Comparison of ENCODE assay signal across 26 cellular contexts in the genomic region with DNA sequence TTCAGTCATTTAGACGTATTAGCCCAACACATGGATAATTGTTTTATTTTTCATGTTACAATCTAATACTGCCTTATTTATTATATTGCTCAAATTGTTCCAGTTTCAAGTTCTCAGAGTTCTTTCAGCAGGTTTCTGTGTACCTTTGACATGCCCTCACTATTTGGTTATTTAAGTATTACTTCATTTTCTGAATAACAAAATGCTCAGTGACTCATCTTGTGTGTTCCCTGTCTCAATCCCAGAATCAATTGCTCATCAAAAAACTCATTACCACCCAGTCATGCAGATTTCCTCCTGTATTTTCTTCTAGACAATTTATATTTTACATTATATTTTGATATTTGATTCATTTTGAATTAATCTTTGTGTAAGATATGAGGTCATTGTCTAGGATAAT.
DNase-seq lines count a peak whose midpoint lies in the region; FAIRE-seq and TF ChIP-seq lines count a peak whose summit lies in the region.
"Had no signal": no experiment of that assay in that cellular context is flagged by ENCODE, and none has a peak within 500 bp of the region (broad histone marks: within the 10 kb centered on the region; RNA-seq: fewer than 3 reads in every experiment).

No MANE protein-coding gene starts in this region.

- TF ChIP-seq POLR2A in uterus (IDR thresholded peaks at IDR 0.05), result no peak

- H3K4me3 ChIP-seq in astrocyte of the cerebellum (ENCODE audit: low read depth, low read length), result no peak overlapping the region
- H3K4me3 ChIP-seq in fibroblast of pulmonary artery (replicated peaks; ENCODE audit: low read depth, low read length), result no peak overlapping the region
- H3K4me3 ChIP-seq in uterus, result no peak overlapping the region
- H3K4me3 ChIP-seq: cardiac muscle cell, MG63, tibial artery had no signal

- H3K4me1 ChIP-seq in uterus, result no peaks in the 10 kb centered on the region
- H3K4me1 ChIP-seq: tibial artery had no signal

- H3K27ac ChIP-seq in uterus, result no peak overlapping the region
- H3K27ac ChIP-seq: 22Rv1, cardiac muscle cell, HL-60, tibial artery, VCaP had no signal

- H3K27me3 ChIP-seq in uterus, result no peaks in the 10 kb centered on the region
- H3K27me3 ChIP-seq: cardiac muscle cell, MG63, tibial artery had no signal

- no peaks in the 10 kb centered on the region for H3K9me3 ChIP-seq in uterus
- H3K9me3 ChIP-seq: MG63, tibial artery had no signal

- intact Hi-C loops in uterus (cut with DNase I; ENCODE audit: low total_unique reads), result no loop called here

- no peak for FAIRE-seq in urothelium cell line (lab: Jason Lieb, UNC)
- FAIRE-seq: GM12891, GM19239 had no signal

- DNase-seq in DMS53 (lab: John Stamatoyannopoulos, UW), result peak; percentile 9
- no peak for DNase-seq in DMS53 treated with DMSO at 0.1 percent for 48 hours (lab: John Stamatoyannopoulos, UW; ENCODE audit: unreplicated experiment)
- peak; percentile 9 for DNase-seq in astrocyte of the cerebellum (ENCODE audit: low read depth)
- DNase-seq in fibroblast of pulmonary artery (ENCODE audit: low read depth), result peak; percentile 5
- peak; percentile 7 for DNase-seq in urothelium cell line (ENCODE audit: low spot score)
- DNase-seq in uterus, result no peak
- DNase-seq in activated T-cell treated with anti-CD3 and anti-CD28 coated beads for 4 hours, result no peak
- DNase-seq in globus pallidus (ENCODE audit: low spot score), result no peak
- DNase-seq: activated CD4-positive, alpha-beta T cell treated with anti-CD3 and anti-CD28 coated beads, Interleukin-2, amount 10 ng/mL, durations not matched to agents 24 days and 14 days; activated CD8-positive, alpha-beta memory T cell treated with anti-CD3 and anti-CD28 coated beads, Interleukin-2, amount 10 ng/mL, durations not matched to agents 7 days and 5 days; CD8-positive, alpha-beta memory T cell; DMS79 treated with DMSO at 0.1 percent for 48 hours; left cardiac atrium; MG63; naive B cell; NCI-H1436; NCI-H510A treated with DMSO at 0.1 percent for 48 hours; stimulated activated CD4-positive, alpha-beta T cell treated with anti-CD3 and anti-CD28 coated beads, Interleukin-4, amount 100 ng/mL, for 4 hours; T-helper 17 cell; tibial artery had no signal

- in situ Hi-C loops in astrocyte of the cerebellum (cut with HindIII; ENCODE audit: low sequenced_read_pairs), result no loop called here

- no peaks in the 10 kb centered on the region for H3K36me3 ChIP-seq in uterus
- H3K36me3 ChIP-seq: cardiac muscle cell, MG63, tibial artery had no signal

- TF ChIP-seq CTCF in astrocyte of the cerebellum (IDR thresholded peaks at IDR 0.05; ENCODE audit: low read depth, low read length, missing control alignments), result no peak
- TF ChIP-seq CTCF in fibroblast of pulmonary artery (IDR thresholded peaks at IDR 0.05; ENCODE audit: low read length, missing control alignments), result no peak
- TF ChIP-seq CTCF in uterus (IDR thresholded peaks at IDR 0.05), result no peak

Comparison
In these comparisons a context has a peak if more than half of its experiments do, and no peak if none do; other contexts are left out.
1. DNase-seq: peak in DMS53 (single experiment), astrocyte of the cerebellum (single experiment), fibroblast of pulmonary artery (single experiment) and urothelium cell line (single experiment); none in DMS53 treated with DMSO at 0.1 percent for 48 hours (single experiment), uterus (0 of 2), activated T-cell treated with anti-CD3 and anti-CD28 coated beads for 4 hours (single experiment) and globus pallidus (single experiment).